In the genomic region with DNA sequence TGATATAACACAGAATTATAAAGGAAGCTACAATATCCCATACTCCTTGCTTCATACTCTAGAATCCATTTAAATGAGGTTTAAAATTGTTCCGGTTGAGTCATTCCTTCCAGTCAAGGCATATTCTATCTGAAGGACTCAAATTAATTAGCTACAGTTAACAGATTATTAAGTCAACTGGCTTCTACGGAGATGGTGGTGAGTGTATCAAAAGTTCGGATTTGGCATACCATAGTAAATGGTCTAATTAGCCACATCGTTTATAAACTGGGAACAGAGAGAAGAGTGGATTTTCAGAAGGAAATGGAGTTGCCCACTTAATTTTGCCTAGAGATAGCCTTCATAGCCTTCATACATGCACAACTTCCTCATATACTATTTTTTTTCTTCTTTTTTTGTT, we compare ENCODE assay signal across 4 cellular contexts.
"Had no signal": no experiment of that assay in that cellular context is flagged by ENCODE, and none has a peak within 500 bp of the region (broad histone marks: within the 10 kb centered on the region; RNA-seq: fewer than 3 reads in every experiment).

No MANE protein-coding gene starts in this region.

- ATAC-seq: GM23338 had no signal

- H3K4me3 ChIP-seq: GM23338 had no signal

- DNase-seq: H9, HCEC 1CT, IMR-90 had no signal
